ENCODE assay signal across 1 cellular context in genomic region chr5:157554180-157555030, GRCh38.
TF ChIP-seq lines count a peak whose summit lies in the region.

No MANE protein-coding gene starts in this region.

TF ChIP-seq in IMR-90, 13 proteins besides CTCF, POLR2A, EP300 and RAD21 (continued from another document):
- no peak for TF ChIP-seq CHD1 (IDR thresholded peaks at IDR 0.05; ENCODE audit: low read depth, low read length)
- TF ChIP-seq MAFK (IDR thresholded peaks at IDR 0.05; ENCODE audit: low read depth, low read length): no peak
- no peak for TF ChIP-seq CEBPB (IDR thresholded peaks at IDR 0.05; ENCODE audit: low read depth, low read length)
- TF ChIP-seq MAZ (IDR thresholded peaks at IDR 0.05; ENCODE audit: borderline replicate concordance, low read depth, low read length): no peak
- no peak for TF ChIP-seq FOS (IDR thresholded peaks at IDR 0.05; ENCODE audit: low read depth, low read length)
- no peak for TF ChIP-seq ELK1 (IDR thresholded peaks at IDR 0.05; ENCODE audit: borderline replicate concordance, low read depth, low read length)
- TF ChIP-seq USF2 (IDR thresholded peaks at IDR 0.05; ENCODE audit: low read depth, low read length): no peak
- no peak for TF ChIP-seq RCOR1 (IDR thresholded peaks at IDR 0.05; ENCODE audit: insufficient replicate concordance, low read length)
- TF ChIP-seq MXI1 (IDR thresholded peaks at IDR 0.05; ENCODE audit: borderline replicate concordance, low read depth, low read length): no peak
- no peak for TF ChIP-seq SMC3 (IDR thresholded peaks at IDR 0.05; ENCODE audit: low read depth, low read length)
